Comparison of ENCODE assay signal across 9 cellular contexts in the genomic region with DNA sequence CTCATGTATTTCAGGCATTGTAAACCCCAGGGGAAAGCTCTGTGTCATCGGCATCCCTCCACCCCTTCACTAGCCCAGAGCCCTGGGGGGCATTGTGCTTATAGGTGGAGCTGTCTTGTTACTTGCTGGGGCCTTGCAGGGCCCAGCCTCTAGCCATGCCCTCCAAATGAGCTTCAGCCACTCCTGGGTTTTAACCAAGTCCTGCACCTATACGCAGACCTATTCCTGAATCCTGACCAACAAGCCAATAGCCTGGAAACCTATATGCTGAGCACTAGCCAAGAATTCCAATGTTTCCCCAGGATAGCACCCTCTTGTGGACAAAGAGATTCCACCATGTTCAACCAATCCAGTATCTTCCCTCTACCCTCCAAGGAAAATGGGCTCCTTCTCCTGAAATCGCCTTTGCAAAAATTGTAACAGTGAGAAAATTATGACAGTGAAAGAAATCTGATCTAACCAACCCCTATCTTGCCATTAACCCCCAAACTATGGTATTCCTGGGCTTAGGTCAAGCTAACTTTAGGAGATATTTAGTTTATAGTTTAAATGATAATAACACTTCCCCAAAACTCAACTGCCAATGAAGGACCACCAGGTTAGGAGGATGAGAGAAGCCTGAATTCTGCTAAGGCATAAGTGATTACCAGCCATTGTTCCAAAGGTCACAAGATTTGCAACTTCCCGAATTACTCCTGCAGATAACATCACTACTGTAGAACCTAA. TPM values are rescaled to one million over a fixed set of nuclear protein-coding genes. Genes with fewer than 3 reads are reported as not detected.
DNase-seq lines count a peak whose midpoint lies in the region; ATAC-seq, FAIRE-seq and TF ChIP-seq lines count a peak whose summit lies in the region.
"Had no signal": no experiment of that assay in that cellular context is flagged by ENCODE, and none has a peak within 500 bp of the region (broad histone marks: within the 10 kb centered on the region; RNA-seq: fewer than 3 reads in every experiment).

No MANE protein-coding gene starts in this region.

- H3K27ac ChIP-seq in cardiac muscle cell (no peak overlapping the region), endodermal cell (ENCODE audit: low read depth, low read length) (no peak overlapping the region), psoas muscle (no peak overlapping the region)

- WGBS in endodermal cell (ENCODE audit: insufficient coverage in 1 of 2, insufficient read length in 1 of 2), 2 experiments: 79 to 91% methylated on average over 2 to 4 of the region's 4 CpGs
- WGBS in psoas muscle, 3 donors: 80 to 83% (median 81%) methylated on average over 4 of the region's 4 CpGs

- no peak overlapping the region for H3K4me3 Mint-ChIP-seq in endodermal cell

- H3K36me3 Mint-ChIP-seq in endodermal cell (ENCODE audit: low read depth): peaks cover 11% of the 10 kb centered on the region

- H3K27me3 ChIP-seq in cardiac muscle cell (no peaks in the 10 kb centered on the region), endodermal cell (ENCODE audit: control insufficient read depth, insufficient read depth, low read length, poor library complexity, severe bottlenecking) (peaks cover 6% of the 10 kb centered on the region), psoas muscle (ENCODE audit: insufficient read depth in 3 of 3, low read length in 2 of 3) (no peaks in the 10 kb centered on the region)

- peak; percentile 68 for TF ChIP-seq CTCF in cardiac muscle cell (IDR thresholded peaks at IDR 0.05; ENCODE audit: low read depth, low read length)
- TF ChIP-seq CTCF in endodermal cell (conservative IDR thresholded peaks at IDR 0.05): peak; percentile 87
- peak; percentile 51 for TF ChIP-seq CTCF in psoas muscle (IDR thresholded peaks at IDR 0.05)

- H3K36me3 ChIP-seq in cardiac muscle cell: no peaks in the 10 kb centered on the region
- no peaks in the 10 kb centered on the region for H3K36me3 ChIP-seq in endodermal cell (ENCODE audit: control insufficient read depth, insufficient read depth, low read length)
- H3K36me3 ChIP-seq in psoas muscle (ENCODE audit: insufficient read depth in 1 of 2, low read depth in 1 of 2): no peaks in the 10 kb centered on the region

- H3K27ac Mint-ChIP-seq in endodermal cell: no peak overlapping the region

- H3K27me3 Mint-ChIP-seq in endodermal cell (ENCODE audit: insufficient read depth): peaks cover 10% of the 10 kb centered on the region

- intact Hi-C loops in left ventricle myocardium superior (cut with micrococcal nuclease) (no loop called here), psoas muscle (cut with DNase I) (loop anchor here in 1 of 2 donors (2.0 to 5.0 kb wide), 2 partner anchors 57 to 462 kb away; a partner anchor contains a TSS)

- no peak for TF ChIP-seq POLR2A in GM12891 (IDR thresholded peaks at IDR 0.05; ENCODE audit: low read depth, low read length)

- H3K4me1 ChIP-seq in cardiac muscle cell (ENCODE audit: low read depth) (peaks cover 11% of the 10 kb centered on the region), endodermal cell (ENCODE audit: control insufficient read depth, insufficient read depth, low read length) (no peaks in the 10 kb centered on the region), psoas muscle (peaks cover 24% of the 10 kb centered on the region)

- FAIRE-seq in GM12891 (lab: Jason Lieb, UNC): no peak
- FAIRE-seq: GM18507 had no signal

- H3K4me3 ChIP-seq in cardiac muscle cell (no peak overlapping the region), endodermal cell (ENCODE audit: low read length) (no peak overlapping the region), psoas muscle (no peak overlapping the region)

- no peak overlapping the region for H3K9ac ChIP-seq in endodermal cell (ENCODE audit: extremely low read depth, low read length, poor library complexity, severe bottlenecking)

- H3K4me1 Mint-ChIP-seq in endodermal cell: peaks cover 17% of the 10 kb centered on the region

- H3K9me3 Mint-ChIP-seq in endodermal cell: peaks cover 15% of the 10 kb centered on the region

- DNase-seq in cardiac muscle cell (ENCODE audit: low read depth in 1 of 2, low spot score in 1 of 2) (peak; percentile 42 to 62), left ventricle myocardium superior (no peak), NCI-H226 (peak; percentile 18), endodermal cell (peak; percentile 61), psoas muscle (no peak), GM12891 (ENCODE audit: insufficient read length, low spot score) (no peak), islet precursor cell (no peak), hypothalamus (lab: John Stamatoyannopoulos, UW) (no peak)

- no peaks in the 10 kb centered on the region for H3K9me3 ChIP-seq in cardiac muscle cell (ENCODE audit: low read depth)
- peaks cover 17% of the 10 kb centered on the region for H3K9me3 ChIP-seq in endodermal cell (ENCODE audit: control insufficient read depth, low read length)
- H3K9me3 ChIP-seq in psoas muscle: peaks cover 12% of the 10 kb centered on the region

- ATAC-seq in left ventricle myocardium superior: no peak
- ATAC-seq in psoas muscle: no peak

TF ChIP-seq in GM12891, 5 proteins besides CTCF, POLR2A, EP300 and RAD21:
- TF ChIP-seq PAX5 (IDR thresholded peaks at IDR 0.05; ENCODE audit: insufficient read depth, low read length, severe bottlenecking) (no peak), POU2F2 (IDR thresholded peaks at IDR 0.05; ENCODE audit: low read depth, low read length) (no peak), POLR2AphosphoS5 (IDR thresholded peaks at IDR 0.05; ENCODE audit: low read depth, low read length) (no peak), TAF1 (IDR thresholded peaks at IDR 0.05; ENCODE audit: low read depth, low read length) (no peak), SPI1 (IDR thresholded peaks at IDR 0.05; ENCODE audit: low read depth, low read length) (no peak)

RNA-seq across cellular contexts. Expression of a gene that starts 55.5 kb away (rescaled TPM):
- total RNA-seq in cardiac muscle cell: 68.1 and 73.7 TPM in 2 replicates
- 64.2 and 75.8 TPM in 2 replicates for polyA plus RNA-seq in cardiac muscle cell
- 72.2 TPM for total RNA-seq in left ventricle myocardium superior
- 10 to 100 TPM; 51.3 to 62.6 TPM for total RNA-seq in endodermal cell
- polyA plus RNA-seq in endodermal cell (2013, experiment 1 of 2): 51.1 TPM
- 50.8 TPM for polyA plus RNA-seq in endodermal cell (2013, experiment 2 of 2)
- 10 to 100 TPM; 59.0 to 97.0 (median 75.3) TPM for total RNA-seq in psoas muscle
- 10 to 100 TPM; 18.9 to 38.0 (median 30.2) TPM for polyA plus RNA-seq in psoas muscle
- polyA plus RNA-seq in GM12891 (2012; ENCODE audit: low read depth, missing spikeins): not detected

Comparison
In these comparisons a context has a peak if more than half of its experiments do, and no peak if none do; other contexts are left out.
1. DNase-seq: peak in cardiac muscle cell (2 of 2), NCI-H226 (single experiment) and endodermal cell (single experiment); none in left ventricle myocardium superior (single experiment), psoas muscle (0 of 2), GM12891 (single experiment), islet precursor cell (single experiment) and hypothalamus (0 of 51).
2. Peak in every context shown above with its lines, with median percentiles within 50 percentile points of each other: CTCF ChIP-seq.